Comparison of ENCODE assay signal across 8 cellular contexts in genomic region chr9:69168709-69169217, GRCh38. TPM values are rescaled to one million over a fixed set of nuclear protein-coding genes. Genes with fewer than 3 reads are reported as not detected.
DNase-seq lines count a peak whose midpoint lies in the region; ATAC-seq and TF ChIP-seq lines count a peak whose summit lies in the region.

No MANE protein-coding gene starts in this region.

- CTCF ChIA-PET in PC-3 (lab: Charles Lee) = no interaction called here

- H3K4me2 ChIP-seq in PC-3 (ENCODE audit: low read length) = peak overlapping the region; percentile 17; the same call in 1 of the 2 replicates
- no peak overlapping the region for H3K4me2 ChIP-seq in trophoblast cell (ENCODE audit: low read length)
- no peak overlapping the region for H3K4me2 ChIP-seq in neuronal stem cell (ENCODE audit: insufficient read depth, low read length, poor library complexity, severe bottlenecking)

- WGBS in trophoblast cell (ENCODE audit: extremely low coverage, insufficient coverage, insufficient read length) = no CpG with 5 or more reads among the region's 13 CpGs
- WGBS in neuronal stem cell (ENCODE audit: extremely low coverage in 2 of 2, insufficient read length in 2 of 2, insufficient replicate concordance in 1 of 2), 2 donors = no CpG with 5 or more reads among the region's 13 CpGs

- ATAC-seq in GM18511 (IDR thresholded peaks at IDR 0.05; ENCODE audit: unreplicated experiment) (peak; percentile 59), HG02885 (IDR thresholded peaks at IDR 0.05; ENCODE audit: poor library complexity, unreplicated experiment) (peak; percentile 68), PC-3 (0 out of 2 replicates have a peak, but pooled peaks have one; percentile 18), HG03139 (IDR thresholded peaks at IDR 0.05; ENCODE audit: unreplicated experiment) (no peak)

- H3K27me3 ChIP-seq in PC-3 (ENCODE audit: low read length) (no peaks in the 10 kb centered on the region), trophoblast cell (ENCODE audit: insufficient read depth, low read length) (no peaks in the 10 kb centered on the region), neuronal stem cell (ENCODE audit: control insufficient read depth in 3 of 3, insufficient read depth in 3 of 3, low read depth in 1 of 3, low read length in 3 of 3) (no peaks in the 10 kb centered on the region)

- intact Hi-C loops in PC-3 (cut with micrococcal nuclease) = no loop called here

- H3K14ac ChIP-seq in trophoblast cell (ENCODE audit: low read length) = no peak overlapping the region
- H3K14ac ChIP-seq in neuronal stem cell (ENCODE audit: low read length) = no peak overlapping the region

- H4K8ac ChIP-seq in trophoblast cell (ENCODE audit: low read depth, low read length) (no peak overlapping the region), neuronal stem cell (ENCODE audit: low read depth, low read length) (no peak overlapping the region)

- H3K4me1 ChIP-seq in PC-3 (ENCODE audit: insufficient read depth, low read length) (peaks cover 49% of the 10 kb centered on the region), trophoblast cell (ENCODE audit: control insufficient read depth in 1 of 2, insufficient read depth in 2 of 2, low read length in 2 of 2) (peaks cover 0 to 12% of the 10 kb centered on the region in 2 experiments), neuronal stem cell (ENCODE audit: control insufficient read depth in 2 of 2, insufficient read depth in 1 of 2, low read depth in 1 of 2, low read length in 2 of 2) (peaks cover 0 to 5% of the 10 kb centered on the region in 2 donors)

- H3K79me2 ChIP-seq in PC-3 (ENCODE audit: low read length) = peaks cover 38% of the 10 kb centered on the region
- H3K79me2 ChIP-seq in trophoblast cell (ENCODE audit: control insufficient read depth, insufficient read depth, low read length, poor library complexity) = peaks cover 6% of the 10 kb centered on the region

- H2BK120ac ChIP-seq in trophoblast cell (ENCODE audit: insufficient read depth, low read length, poor library complexity) = no peak overlapping the region
- H2BK120ac ChIP-seq in neuronal stem cell (ENCODE audit: low read depth, low read length) = no peak overlapping the region

- DNase-seq in PC-3 (peak; percentile 82), amniotic epithelial cell (ENCODE audit: low read depth) (peak; percentile 86), trophoblast cell (peak; percentile 86 to 94), cortex of kidney (lab: John Stamatoyannopoulos, UW) (no peak), neuronal stem cell (ENCODE audit: low spot score) (no peak)

- H2BK12ac ChIP-seq in trophoblast cell (ENCODE audit: low read length) (no peak overlapping the region), neuronal stem cell (ENCODE audit: low read length) (no peak overlapping the region)

- H3K4ac ChIP-seq in trophoblast cell (ENCODE audit: low read depth, low read length) (no peak overlapping the region), neuronal stem cell (ENCODE audit: low read length) (no peak overlapping the region)

- BruUV-seq in PC-3 (replicated peaks; lab: Mats Ljungman, UMichigan) = no TSS peak

- no peaks in the 10 kb centered on the region for H4K20me1 ChIP-seq in PC-3 (ENCODE audit: low read length)

- H3K79me1 ChIP-seq in trophoblast cell (ENCODE audit: low read length) (peaks cover 15% of the 10 kb centered on the region), neuronal stem cell (ENCODE audit: low read depth, low read length) (no peaks in the 10 kb centered on the region)

- no peak for TF ChIP-seq CTCF in PC-3 (conservative IDR thresholded peaks at IDR 0.05; ENCODE audit: low read depth, low read length)

- H2BK5ac ChIP-seq in trophoblast cell (ENCODE audit: low read depth, low read length, poor library complexity) (no peak overlapping the region), neuronal stem cell (ENCODE audit: low read length) (no peak overlapping the region)

- H3K9ac ChIP-seq in PC-3 (ENCODE audit: low read length) (no peak overlapping the region), trophoblast cell (ENCODE audit: low read length) (no peak overlapping the region), neuronal stem cell (ENCODE audit: low read depth, low read length, poor library complexity) (no peak overlapping the region)

- no peak overlapping the region for H2BK15ac ChIP-seq in neuronal stem cell (ENCODE audit: low read length)

- H3K4me3 ChIP-seq in PC-3 (ENCODE audit: low read length) = no peak overlapping the region
- H3K4me3 ChIP-seq in trophoblast cell (ENCODE audit: low read depth, low read length) = no peak overlapping the region
- no peak overlapping the region for H3K4me3 ChIP-seq in neuronal stem cell (ENCODE audit: low read length in 2 of 2)

- H3K23ac ChIP-seq in trophoblast cell (ENCODE audit: low read length) = no peak overlapping the region
- H3K23ac ChIP-seq in neuronal stem cell (ENCODE audit: low read depth, low read length, poor library complexity) = no peak overlapping the region

- POLR2A ChIA-PET in PC-3 (lab: Charles Lee; ENCODE audit: unreplicated experiment) = no interaction called here

- no peaks in the 10 kb centered on the region for H3K36me3 ChIP-seq in PC-3 (ENCODE audit: low read depth, low read length)
- H3K36me3 ChIP-seq in trophoblast cell (ENCODE audit: control insufficient read depth in 1 of 2, insufficient read depth in 2 of 2, low read length in 2 of 2) = peaks cover 2 to 3% of the 10 kb centered on the region in 2 experiments
- peaks cover 0 to 2% of the 10 kb centered on the region in 2 donors for H3K36me3 ChIP-seq in neuronal stem cell (replicated peaks in 1 of 2; ENCODE audit: control insufficient read depth in 2 of 2, insufficient read depth in 2 of 2, low read length in 2 of 2)

- no peak overlapping the region for H3K27ac ChIP-seq in PC-3 (ENCODE audit: low read length)
- no peak overlapping the region for H3K27ac ChIP-seq in trophoblast cell (ENCODE audit: low read depth, low read length)
- H3K27ac ChIP-seq in neuronal stem cell (replicated peaks; ENCODE audit: low read length) = no peak overlapping the region

- no peaks in the 10 kb centered on the region for H3K9me3 ChIP-seq in PC-3 (ENCODE audit: low read length)
- no peaks in the 10 kb centered on the region for H3K9me3 ChIP-seq in trophoblast cell (ENCODE audit: insufficient read depth, low read depth, low read length)
- H3K9me3 ChIP-seq in neuronal stem cell (replicated peaks in 1 of 2; ENCODE audit: control insufficient read depth in 2 of 2, insufficient read depth in 1 of 2, low read depth in 1 of 2, low read length in 2 of 2) = no peaks in the 10 kb centered on the region

- H3K9me2 ChIP-seq in PC-3 (replicated peaks; ENCODE audit: low read length) = no peaks in the 10 kb centered on the region

- H4K12ac ChIP-seq in trophoblast cell (ENCODE audit: low read depth, low read length) = no peak overlapping the region

- H2AK5ac ChIP-seq in trophoblast cell (ENCODE audit: low read length) (no peak overlapping the region), neuronal stem cell (ENCODE audit: low read depth, low read length) (no peak overlapping the region)

- H3K18ac ChIP-seq in trophoblast cell (ENCODE audit: low read length) = no peak overlapping the region
- H3K18ac ChIP-seq in neuronal stem cell (ENCODE audit: low read length) = no peak overlapping the region

- H4K91ac ChIP-seq in trophoblast cell (ENCODE audit: low read depth, low read length) = no peak overlapping the region
- no peak overlapping the region for H4K91ac ChIP-seq in neuronal stem cell (ENCODE audit: low read depth, low read length, poor library complexity)

- H2AFZ ChIP-seq in PC-3 (ENCODE audit: low read length) (no peak overlapping the region), trophoblast cell (ENCODE audit: insufficient read depth, low read length, poor library complexity) (no peak overlapping the region), neuronal stem cell (ENCODE audit: low read length) (no peak overlapping the region)

- H3F3A ChIP-seq in PC-3 (ENCODE audit: low read length, unreplicated experiment) = no peaks in the 10 kb centered on the region

RNA-seq across cellular contexts. Expression of gene TJP2, which starts 5.3 kb away (rescaled TPM):
- 106 and 124 TPM in 2 replicates for total RNA-seq in PC-3 (2014; rRNA removed)
- polyA plus RNA-seq in trophoblast cell (2013) = 96.7 and 103 TPM in 2 replicates
- polyA plus RNA-seq in neuronal stem cell (2013, experiment 1 of 2) = 27.2 TPM
- polyA plus RNA-seq in neuronal stem cell (2013, experiment 2 of 2) = 28.1 TPM

Comparison
In these comparisons a context has a peak if more than half of its experiments do, and no peak if none do; other contexts are left out.
1. DNase-seq: peak in PC-3 (single experiment), amniotic epithelial cell (single experiment) and trophoblast cell (2 of 2); none in cortex of kidney (single experiment) and neuronal stem cell (single experiment).